16 cellular contexts compared by ENCODE assay signal in genomic region chr11:107988397-107989158, GRCh38. TPM values are rescaled to one million over a fixed set of nuclear protein-coding genes. Genes with fewer than 3 reads are reported as not detected.
DNase-seq lines count a peak whose midpoint lies in the region; ATAC-seq, FAIRE-seq and TF ChIP-seq lines count a peak whose summit lies in the region.
"Had no signal": no experiment of that assay in that cellular context is flagged by ENCODE, and none has a peak within 500 bp of the region (broad histone marks: within the 10 kb centered on the region; RNA-seq: fewer than 3 reads in every experiment).

No MANE protein-coding gene starts in this region.

- no peaks in the 10 kb centered on the region for H3K36me3 ChIP-seq in bronchial epithelial cell (ENCODE audit: control insufficient read depth, insufficient read depth, low read length)
- H3K36me3 ChIP-seq in aorta (ENCODE audit: control insufficient read depth in 1 of 2, insufficient read depth in 2 of 2, low read length in 1 of 2) = no peaks in the 10 kb centered on the region
- H3K36me3 ChIP-seq: neural progenitor cell, right atrium auricular region had no signal

- no peaks in the 10 kb centered on the region for H3K9me3 ChIP-seq in aorta (ENCODE audit: control insufficient read depth, low read length)
- H3K9me3 ChIP-seq: A549, body of pancreas, right atrium auricular region had no signal

- intact Hi-C loops in left ventricle myocardium superior (cut with micrococcal nuclease) = no loop called here
- intact Hi-C loops in left cardiac atrium (cut with DNase I) = no loop called here
- intact Hi-C loops in aorta (cut with DNase I) = no loop called here

- TF ChIP-seq CTCF in bronchial epithelial cell (IDR thresholded peaks at IDR 0.05; ENCODE audit: insufficient read depth, low read length, severe bottlenecking) (no peak), D721Med (IDR thresholded peaks at IDR 0.05; ENCODE audit: insufficient read depth, missing control alignments) (no peak)

- H3K27me3 ChIP-seq in bronchial epithelial cell (ENCODE audit: control insufficient read depth, insufficient read depth, low read length) (no peaks in the 10 kb centered on the region), aorta (ENCODE audit: control insufficient read depth in 1 of 2, insufficient read depth in 2 of 2, low read length in 1 of 2) (no peaks in the 10 kb centered on the region)
- H3K27me3 ChIP-seq: body of pancreas, neural progenitor cell, right atrium auricular region had no signal

- DNase-seq in left ventricle myocardium superior = no peak
- no peak for DNase-seq in left cardiac atrium
- DNase-seq in NCI-H748 treated with DMSO at 0.1 percent for 48 hours (lab: John Stamatoyannopoulos, UW) = peak; percentile 7
- DNase-seq in bronchial epithelial cell (ENCODE audit: low read depth) = peak; percentile 68
- no peak for DNase-seq in aorta
- DNase-seq in D721Med (ENCODE audit: insufficient read length, low spot score) = no peak
- no peak for DNase-seq in globus pallidus (ENCODE audit: low spot score)
- DNase-seq: activated naive CD4-positive, alpha-beta T cell treated with anti-CD3 and anti-CD28 coated beads for 36 hours; COR-L47; NCI-H446 had no signal

- FAIRE-seq in bronchial epithelial cell (lab: Jason Lieb, UNC) (peak; percentile 79), D721Med (lab: Jason Lieb, UNC) (no peak)
- FAIRE-seq: A549 had no signal

- WGBS in aorta, 2 donors = 80 to 82% methylated on average over 5 of the region's 5 CpGs

- H3K4me1 ChIP-seq in aorta (ENCODE audit: control insufficient read depth in 1 of 2, insufficient read depth in 2 of 2, low read length in 2 of 2) = no peaks in the 10 kb centered on the region
- H3K4me1 ChIP-seq: A549, body of pancreas, right atrium auricular region had no signal

- no peak overlapping the region for H3K27ac ChIP-seq in aorta (ENCODE audit: low read depth in 1 of 2, low read length in 2 of 2)
- H3K27ac ChIP-seq: A549, body of pancreas, neural progenitor cell, right atrium auricular region, RWPE1 had no signal

- no peak overlapping the region for H3K4me3 ChIP-seq in bronchial epithelial cell (ENCODE audit: low read depth, low read length)
- H3K4me3 ChIP-seq in aorta (ENCODE audit: low read length in 2 of 2) = no peak overlapping the region
- H3K4me3 ChIP-seq: A549, body of pancreas, neural progenitor cell, right atrium auricular region had no signal

- ATAC-seq in left ventricle myocardium superior (peak; percentile 19), left cardiac atrium (no peak), aorta (ENCODE audit: low FRiP score) (no peak), GM18867 (IDR thresholded peaks at IDR 0.05; ENCODE audit: unreplicated experiment) (no peak)
- ATAC-seq: A549, body of pancreas had no signal

RNA-seq across cellular contexts. Expression of gene CUL5, which starts 20.1 kb away (rescaled TPM):
- total RNA-seq in left ventricle myocardium superior = 38.3 TPM
- 10 to 100 TPM; 37.9 to 40.5 TPM for total RNA-seq in left cardiac atrium
- total RNA-seq in bronchial epithelial cell = 28.7 and 36.1 TPM in 2 replicates
- total RNA-seq in aorta = 10 to 100 TPM; 33.7 to 34.3 TPM
- polyA plus RNA-seq in aorta = 1 to 10 TPM; 8.5 to 9.9 TPM

Comparison
In these comparisons a context has a peak if more than half of its experiments do, and no peak if none do; other contexts are left out.
1. DNase-seq: peak in NCI-H748 treated with DMSO at 0.1 percent for 48 hours (single experiment) and bronchial epithelial cell (single experiment); none in left ventricle myocardium superior (single experiment), left cardiac atrium (single experiment), aorta (0 of 2), D721Med (single experiment) and globus pallidus (single experiment).